Comparison of ENCODE assay signal across 33 cellular contexts in genomic region chr15:51602484-51602883, GRCh38.
"Had no signal": no experiment of that assay in that cellular context is flagged by ENCODE, and none has a peak within 500 bp of the region (broad histone marks: within the 10 kb centered on the region; RNA-seq: fewer than 3 reads in every experiment).

No MANE protein-coding gene starts in this region.

- H3K4me1 ChIP-seq: ascending aorta, prostate gland, uterus had no signal

- H3K4me3 ChIP-seq: ascending aorta, heart right ventricle, left lung, lung, mucosa of descending colon, pancreas, prostate gland, skin epidermis, uterus had no signal

- H3K27me3 ChIP-seq: ascending aorta, heart right ventricle, left lung, neutrophil, pancreas, uterus had no signal

- H3K4me1 Mint-ChIP-seq: activated naive CD4-positive, alpha-beta T cell treated with anti-CD3 and anti-CD28 coated beads, Interleukin-2, amount 10 ng/mL, durations not matched to agents 7 days and 5 days had no signal

- H3K36me3 Mint-ChIP-seq: activated naive CD4-positive, alpha-beta T cell treated with anti-CD3 and anti-CD28 coated beads, Interleukin-2, amount 10 ng/mL, durations not matched to agents 7 days and 5 days; natural killer cell treated with Interleukin-12 subunit alpha and Interleukin-12 subunit beta and Interleukin-15 and Interleukin-18, amount 100 ng/mL, for 72 hours; stimulated activated effector memory CD8-positive, alpha-beta T cell treated with anti-CD3 and anti-CD28 coated beads, Interleukin-12 subunit alpha, Interleukin-12 subunit beta, amount 100 ng/mL, for 72 hours had no signal

- H3K36me3 ChIP-seq: ascending aorta, heart right ventricle, left lung, neutrophil, pancreas, prostate gland, uterus, WERI-Rb-1 had no signal

- H3K9me3 Mint-ChIP-seq: activated naive CD4-positive, alpha-beta T cell treated with anti-CD3 and anti-CD28 coated beads, Interleukin-2, amount 10 ng/mL, durations not matched to agents 7 days and 5 days; stimulated activated naive CD8-positive, alpha-beta T cell treated with anti-CD3 and anti-CD28 coated beads, Interleukin-15, amount 100 ng/mL, for 72 hours had no signal

- ATAC-seq: activated CD4-positive, CD25-positive, alpha-beta regulatory T cell treated with anti-CD3 and anti-CD28 coated beads, Interleukin-2, amount 50 U/mL, for 24 hours; heart right ventricle; left lung; mucosa of descending colon; natural killer cell treated with Interleukin-12 subunit alpha and Interleukin-12 subunit beta and Interleukin-15 and Interleukin-18, amount 100 ng/mL, for 72 hours; pancreas; sciatic nerve; stimulated activated effector memory CD8-positive, alpha-beta T cell treated with anti-CD3 and anti-CD28 coated beads, Interleukin-12 subunit alpha, Interleukin-12 subunit beta, amount 100 ng/mL, for 72 hours; stimulated activated naive CD8-positive, alpha-beta T cell treated with anti-CD3 and anti-CD28 coated beads, Interleukin-15, amount 100 ng/mL, for 72 hours; T-helper 17 cell had no signal

- H3K4me3 Mint-ChIP-seq: activated naive CD4-positive, alpha-beta T cell treated with anti-CD3 and anti-CD28 coated beads, Interleukin-2, amount 10 ng/mL, durations not matched to agents 7 days and 5 days; activated naive CD8-positive, alpha-beta T cell treated with anti-CD3 and anti-CD28 coated beads, Interleukin-2, amount 10 ng/mL, durations not matched to agents 7 days and 5 days; natural killer cell treated with Interleukin-12 subunit alpha and Interleukin-12 subunit beta and Interleukin-15 and Interleukin-18, amount 100 ng/mL, for 72 hours; stimulated activated effector memory CD8-positive, alpha-beta T cell treated with anti-CD3 and anti-CD28 coated beads, Interleukin-12 subunit alpha, Interleukin-12 subunit beta, amount 100 ng/mL, for 72 hours; stimulated activated naive CD8-positive, alpha-beta T cell treated with anti-CD3 and anti-CD28 coated beads, Interleukin-15, amount 100 ng/mL, for 72 hours; T-helper 17 cell; type B pancreatic cell had no signal

- H3K27ac ChIP-seq: ascending aorta, left lung, neutrophil, pancreas, prostate gland, skin epidermis, uterus, WERI-Rb-1 had no signal

- H3K27ac Mint-ChIP-seq: activated naive CD4-positive, alpha-beta T cell treated with anti-CD3 and anti-CD28 coated beads, Interleukin-2, amount 10 ng/mL, durations not matched to agents 7 days and 5 days; activated naive CD8-positive, alpha-beta T cell treated with anti-CD3 and anti-CD28 coated beads, Interleukin-2, amount 10 ng/mL, durations not matched to agents 7 days and 5 days; natural killer cell treated with Interleukin-12 subunit alpha and Interleukin-12 subunit beta and Interleukin-15 and Interleukin-18, amount 100 ng/mL, for 72 hours; stimulated activated effector memory CD8-positive, alpha-beta T cell treated with anti-CD3 and anti-CD28 coated beads, Interleukin-12 subunit alpha, Interleukin-12 subunit beta, amount 100 ng/mL, for 72 hours; stimulated activated naive CD8-positive, alpha-beta T cell treated with anti-CD3 and anti-CD28 coated beads, Interleukin-15, amount 100 ng/mL, for 72 hours; T-helper 17 cell had no signal

- DNase-seq: activated CD4-positive, alpha-beta T cell treated with anti-CD3 and anti-CD28 coated beads for 48 hours; activated CD4-positive, alpha-beta T cell treated with anti-CD3 and anti-CD28 coated beads, Interleukin-2, amount 50 U/mL, for 48 hours; activated CD8-positive, alpha-beta memory T cell treated with anti-CD3 and anti-CD28 coated beads for 24 hours; activated effector memory CD4-positive, alpha-beta T cell treated with anti-CD3 and anti-CD28 coated beads, Interleukin-2, amount 50 U/mL, for 16 hours; activated naive CD4-positive, alpha-beta T cell treated with anti-CD3 and anti-CD28 coated beads, Interleukin-2, amount 10 ng/mL, durations not matched to agents 7 days and 5 days; activated naive CD8-positive, alpha-beta T cell treated with anti-CD3 and anti-CD28 coated beads, Interleukin-2, amount 10 ng/mL, durations not matched to agents 7 days and 5 days; caudate nucleus; dermis blood vessel endothelial cell; effector CD4-positive, alpha-beta T cell; heart right ventricle; left lung; mucosa of descending colon; pancreas; retina; stimulated activated CD4-positive, alpha-beta T cell treated with anti-CD3 and anti-CD28 coated beads, Interleukin-12 subunit alpha, Interleukin-12 subunit beta, amount 100 ng/mL, for 4 hours; stimulated activated CD4-positive, alpha-beta T cell treated with anti-CD3 and anti-CD28 coated beads, Interleukin-4, amount 100 ng/mL, for 1 hour; stimulated activated naive CD8-positive, alpha-beta T cell treated with anti-CD3 and anti-CD28 coated beads, Interleukin-15, amount 100 ng/mL, for 72 hours; substantia nigra; T-helper 17 cell; T1000; uterus; WERI-Rb-1 had no signal

- H3K9me3 ChIP-seq: heart right ventricle, left lung, mucosa of descending colon, neutrophil, pancreas, prostate gland, uterus had no signal

- H3K27me3 Mint-ChIP-seq: activated naive CD4-positive, alpha-beta T cell treated with anti-CD3 and anti-CD28 coated beads, Interleukin-2, amount 10 ng/mL, durations not matched to agents 7 days and 5 days; activated naive CD8-positive, alpha-beta T cell treated with anti-CD3 and anti-CD28 coated beads, Interleukin-2, amount 10 ng/mL, durations not matched to agents 7 days and 5 days; brain; stimulated activated naive CD8-positive, alpha-beta T cell treated with anti-CD3 and anti-CD28 coated beads, Interleukin-15, amount 100 ng/mL, for 72 hours; type B pancreatic cell had no signal
